17 cellular contexts compared by ENCODE assay signal in the genomic region with DNA sequence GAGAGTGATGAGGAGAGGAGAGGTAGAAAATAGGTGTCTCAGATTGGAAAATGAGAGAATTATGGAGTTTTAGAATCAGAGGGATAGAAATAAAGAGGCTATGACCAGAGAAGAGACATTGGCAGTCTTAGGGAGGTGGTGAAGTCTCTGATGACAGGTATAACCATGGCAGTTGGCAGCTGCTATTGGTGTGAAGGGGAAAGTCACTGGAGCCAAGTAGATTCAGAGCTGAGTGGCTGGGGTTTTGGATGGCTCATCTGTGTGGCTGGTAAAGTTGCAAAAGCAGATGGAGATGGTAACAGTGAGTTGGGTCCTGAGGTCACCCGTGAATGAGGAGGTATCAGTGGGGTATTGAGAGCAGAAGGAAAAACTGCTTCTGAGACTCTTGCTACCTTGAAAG. TPM values are rescaled to one million over a fixed set of nuclear protein-coding genes. Genes with fewer than 3 reads are reported as not detected.
A peak's percentile ranks its signal among the peaks of the same experiment; 100 is the strongest.
DNase-seq lines count a peak whose midpoint lies in the region; ATAC-seq and TF ChIP-seq lines count a peak whose summit lies in the region.
"Had no signal": no experiment of that assay in that cellular context is flagged by ENCODE, and none has a peak within 500 bp of the region (broad histone marks: within the 10 kb centered on the region; RNA-seq: fewer than 3 reads in every experiment).

No MANE protein-coding gene starts in this region.

- WGBS in heart right ventricle, 2 donors: 50 to 68% methylated on average over 1 of the region's 1 CpG

- no peaks in the 10 kb centered on the region for H3K9me3 ChIP-seq in heart right ventricle
- H3K9me3 ChIP-seq: A549, BE2C had no signal

- H3K27me3 ChIP-seq in heart right ventricle: no peaks in the 10 kb centered on the region
- H3K27me3 ChIP-seq: BE2C had no signal

- H3K4me3 Mint-ChIP-seq in stimulated activated naive CD8-positive, alpha-beta T cell treated with anti-CD3 and anti-CD28 coated beads, Interleukin-15, Interleukin-2, amounts not matched to agents 100 ng/mL and 50 ng/mL, for 24 hours: no peak overlapping the region
- H3K4me3 Mint-ChIP-seq in neural crest cell: no peak overlapping the region
- H3K4me3 Mint-ChIP-seq in stimulated activated memory B cell treated with anti-CD40 and anti-IgM and Interleukin-4, amounts not matched to agents 10 μg/mL and 1 μg/mL and 100 μg/mL, for 72 hours: no peak overlapping the region
- H3K4me3 Mint-ChIP-seq: CD4-positive, alpha-beta memory T cell; H9 had no signal

- H3K27ac ChIP-seq in heart right ventricle: no peak overlapping the region
- H3K27ac ChIP-seq: A549, C4-2B had no signal

- peaks cover 0 to 22% (median 2%) of the 10 kb centered on the region in 9 donors for H3K36me3 ChIP-seq in heart right ventricle
- H3K36me3 ChIP-seq: BE2C had no signal

- H3K36me3 Mint-ChIP-seq in stimulated activated naive CD8-positive, alpha-beta T cell treated with anti-CD3 and anti-CD28 coated beads, Interleukin-15, Interleukin-2, amounts not matched to agents 100 ng/mL and 50 ng/mL, for 24 hours (ENCODE audit: low read depth): peaks cover 14% of the 10 kb centered on the region
- H3K36me3 Mint-ChIP-seq in neural crest cell (ENCODE audit: low read depth): no peaks in the 10 kb centered on the region
- peaks cover 16% of the 10 kb centered on the region for H3K36me3 Mint-ChIP-seq in stimulated activated memory B cell treated with anti-CD40 and anti-IgM and Interleukin-4, amounts not matched to agents 10 μg/mL and 1 μg/mL and 100 μg/mL, for 72 hours

- DNase-seq in stimulated activated naive CD8-positive, alpha-beta T cell treated with anti-CD3 and anti-CD28 coated beads, Interleukin-15, Interleukin-2, amounts not matched to agents 100 U/mL and 50 U/mL, for 24 hours: no peak
- no peak for DNase-seq in heart right ventricle
- DNase-seq in neural crest cell (ENCODE audit: low read depth, low spot score): no peak
- DNase-seq in GM03348 (ENCODE audit: low spot score): no peak
- DNase-seq: BE2C; CD4-positive, alpha-beta memory T cell; COR-L47; DMS153; DMS79 treated with DMSO at 0.1 percent for 48 hours; EL; GOT3; H9 had no signal

- no peaks in the 10 kb centered on the region for H3K9me3 Mint-ChIP-seq in stimulated activated naive CD8-positive, alpha-beta T cell treated with anti-CD3 and anti-CD28 coated beads, Interleukin-15, Interleukin-2, amounts not matched to agents 100 ng/mL and 50 ng/mL, for 24 hours
- peaks cover 2% of the 10 kb centered on the region for H3K9me3 Mint-ChIP-seq in neural crest cell
- H3K9me3 Mint-ChIP-seq in stimulated activated memory B cell treated with anti-CD40 and anti-IgM and Interleukin-4, amounts not matched to agents 10 μg/mL and 1 μg/mL and 100 μg/mL, for 72 hours: peaks cover 3% of the 10 kb centered on the region
- H3K9me3 Mint-ChIP-seq: CD4-positive, alpha-beta memory T cell; H9 had no signal

- H3K4me3 ChIP-seq in heart right ventricle: no peak overlapping the region
- H3K4me3 ChIP-seq: A549 had no signal

- TF ChIP-seq CTCF in heart right ventricle (IDR thresholded peaks at IDR 0.05): no peak
- TF ChIP-seq CTCF in neural crest cell (conservative IDR thresholded peaks at IDR 0.05): no peak

- intact Hi-C loops in heart right ventricle (cut with DNase I): no loop called here

- H3K4me1 Mint-ChIP-seq in stimulated activated naive CD8-positive, alpha-beta T cell treated with anti-CD3 and anti-CD28 coated beads, Interleukin-15, Interleukin-2, amounts not matched to agents 100 ng/mL and 50 ng/mL, for 24 hours (ENCODE audit: low read depth): peaks cover 4% of the 10 kb centered on the region
- no peaks in the 10 kb centered on the region for H3K4me1 Mint-ChIP-seq in neural crest cell
- H3K4me1 Mint-ChIP-seq in stimulated activated memory B cell treated with anti-CD40 and anti-IgM and Interleukin-4, amounts not matched to agents 10 μg/mL and 1 μg/mL and 100 μg/mL, for 72 hours: no peaks in the 10 kb centered on the region
- H3K4me1 Mint-ChIP-seq: H9 had no signal

- ATAC-seq in stimulated activated naive CD8-positive, alpha-beta T cell treated with anti-CD3 and anti-CD28 coated beads, Interleukin-15, Interleukin-2, amounts not matched to agents 100 U/mL and 50 U/mL, for 24 hours: no peak
- ATAC-seq in heart right ventricle: peak; percentile 27 to 78 (median 62)
- ATAC-seq in HG02798 (IDR thresholded peaks at IDR 0.05; ENCODE audit: poor library complexity, unreplicated experiment): no peak
- no peak for ATAC-seq in stimulated activated memory B cell treated with anti-CD40 and anti-IgM and Interleukin-4, amounts not matched to agents 10 μg/mL and 1 μg/mL and 100 μg/mL, for 72 hours
- ATAC-seq: A549 had no signal

- H3K27me3 Mint-ChIP-seq in stimulated activated naive CD8-positive, alpha-beta T cell treated with anti-CD3 and anti-CD28 coated beads, Interleukin-15, Interleukin-2, amounts not matched to agents 100 ng/mL and 50 ng/mL, for 24 hours: no peaks in the 10 kb centered on the region
- H3K27me3 Mint-ChIP-seq in neural crest cell (ENCODE audit: low read depth): no peaks in the 10 kb centered on the region
- no peaks in the 10 kb centered on the region for H3K27me3 Mint-ChIP-seq in stimulated activated memory B cell treated with anti-CD40 and anti-IgM and Interleukin-4, amounts not matched to agents 10 μg/mL and 1 μg/mL and 100 μg/mL, for 72 hours
- H3K27me3 Mint-ChIP-seq: CD4-positive, alpha-beta memory T cell had no signal

- H3K27ac Mint-ChIP-seq in stimulated activated naive CD8-positive, alpha-beta T cell treated with anti-CD3 and anti-CD28 coated beads, Interleukin-15, Interleukin-2, amounts not matched to agents 100 ng/mL and 50 ng/mL, for 24 hours: peak overlapping the region; percentile 6
- peak overlapping the region; percentile 71 for H3K27ac Mint-ChIP-seq in neural crest cell (ENCODE audit: unreplicated experiment)
- H3K27ac Mint-ChIP-seq in stimulated activated memory B cell treated with anti-CD40 and anti-IgM and Interleukin-4, amounts not matched to agents 10 μg/mL and 1 μg/mL and 100 μg/mL, for 72 hours: no peak overlapping the region

- H3K4me1 ChIP-seq in heart right ventricle: peaks cover 0 to 32% (median 12%) of the 10 kb centered on the region in 9 donors
- H3K4me1 ChIP-seq: A549, BE2C had no signal

RNA-seq across cellular contexts. Expression of gene ANAPC4, which starts 46.5 kb away (rescaled TPM):
- total RNA-seq in heart right ventricle (10 to 100 TPM in 9 of 10 donors, 1 to 10 TPM in 1; 9.9 to 13.8 (median 11.5) TPM), neural crest cell (32.4 and 34.1 TPM in 2 replicates)
- 10 to 100 TPM in 1 of 2 donors, 1 to 10 TPM in 1; 8.2 to 26.7 TPM for polyA plus RNA-seq in heart right ventricle

Comparison
In these comparisons a context has a peak if more than half of its experiments do, and no peak if none do; other contexts are left out.
1. ATAC-seq: peak in heart right ventricle (8 of 8); none in stimulated activated naive CD8-positive, alpha-beta T cell treated with anti-CD3 and anti-CD28 coated beads, Interleukin-15, Interleukin-2, amounts not matched to agents 100 U/mL and 50 U/mL, for 24 hours (single experiment), HG02798 (single experiment) and stimulated activated memory B cell treated with anti-CD40 and anti-IgM and Interleukin-4, amounts not matched to agents 10 μg/mL and 1 μg/mL and 100 μg/mL, for 72 hours (single experiment).